ENCODE assay signal across 16 cellular contexts in the genomic region with DNA sequence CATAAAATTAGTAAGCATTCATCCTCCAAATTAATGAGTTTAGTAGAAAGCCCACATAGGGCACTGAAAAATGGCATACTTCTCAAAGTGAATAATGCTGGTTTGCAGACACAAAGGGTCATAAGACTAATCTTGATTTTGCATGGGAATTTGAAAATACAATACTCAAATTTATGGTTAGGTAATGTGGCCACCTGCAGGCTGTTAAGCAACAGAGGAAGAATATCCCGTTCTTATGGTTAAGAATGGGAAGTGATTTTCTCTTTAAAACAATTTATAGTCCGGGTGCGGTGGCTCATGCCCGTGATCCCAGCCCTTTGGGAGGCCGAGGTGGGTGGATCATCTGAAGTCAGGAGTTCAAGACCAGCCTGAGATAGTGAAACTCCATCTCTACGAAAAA. TPM values are rescaled to one million over a fixed set of nuclear protein-coding genes. Genes with fewer than 3 reads are reported as not detected.
DNase-seq lines count a peak whose midpoint lies in the region; ATAC-seq and TF ChIP-seq lines count a peak whose summit lies in the region.
"Had no signal": no experiment of that assay in that cellular context is flagged by ENCODE, and none has a peak within 500 bp of the region (broad histone marks: within the 10 kb centered on the region; RNA-seq: fewer than 3 reads in every experiment).

No MANE protein-coding gene starts in this region.

- H3K27me3 ChIP-seq in breast epithelium (no peaks in the 10 kb centered on the region), trophoblast cell (ENCODE audit: insufficient read depth, low read length) (no peaks in the 10 kb centered on the region), Karpas-422 (ENCODE audit: low read length) (no peaks in the 10 kb centered on the region)
- H3K27me3 ChIP-seq: transverse colon had no signal

- no peaks in the 10 kb centered on the region for H4K20me1 ChIP-seq in Karpas-422 (ENCODE audit: insufficient read depth, low read depth, low read length)

- no CpG with 5 or more reads among the region's 6 CpGs for WGBS in trophoblast cell (ENCODE audit: extremely low coverage, insufficient coverage, insufficient read length)

- H3K27ac ChIP-seq in breast epithelium: no peak overlapping the region
- H3K27ac ChIP-seq in trophoblast cell (ENCODE audit: low read depth, low read length): no peak overlapping the region
- H3K27ac ChIP-seq in Karpas-422 (ENCODE audit: low read length): no peak overlapping the region
- H3K27ac ChIP-seq: psoas muscle, transverse colon had no signal

- TF ChIP-seq CTCF in MCF 10A (IDR thresholded peaks at IDR 0.05; ENCODE audit: unreplicated experiment) (peak; percentile 26), breast epithelium (IDR thresholded peaks at IDR 0.05) (no peak), choroid plexus epithelial cell (conservative IDR thresholded peaks at IDR 0.05; ENCODE audit: low read depth, low read length) (peak; percentile 32)

- CTCF ChIA-PET in MCF 10A (lab: Yijun Ruan, JAX): interaction anchor here (0.7 to 4.3 kb wide), 5 partner anchors 10 to 615 kb away, joined by 3 to 39 read pairs (median 4); no protein-coding TSS in a partner anchor

- no TSS peak for BruUV-seq in MCF 10A (replicated peaks; lab: Mats Ljungman, UMichigan)

- POLR2A ChIA-PET in MCF 10A (lab: Yijun Ruan, JAX): no interaction called here

- no peak overlapping the region for H3K4me2 ChIP-seq in trophoblast cell (ENCODE audit: low read length)
- H3K4me2 ChIP-seq in Karpas-422 (ENCODE audit: low read depth, low read length, poor library complexity, severe bottlenecking): no peak overlapping the region

- peak; percentile 26 for DNase-seq in MCF 10A (ENCODE audit: unreplicated experiment)
- DNase-seq in breast epithelium (ENCODE audit: low spot score in 2 of 2): no peak
- peak; percentile 48 for DNase-seq in NCI-H748 treated with DMSO at 0.1 percent for 48 hours (lab: John Stamatoyannopoulos, UW)
- peak; percentile 40 for DNase-seq in choroid plexus epithelial cell (ENCODE audit: low read depth)
- peak in 1 of 2 donors; percentile 26 for DNase-seq in trophoblast cell
- no peak for DNase-seq in Karpas-422
- no peak for DNase-seq in OCI-M2 (lab: John Stamatoyannopoulos, UW; ENCODE audit: unreplicated experiment)
- DNase-seq: activated T-cell treated with anti-CD3 and anti-CD28 coated beads, Interleukin-2, amount 50 U/mL, for 24 hours; DMS 273 treated with DMSO at 0.1 percent for 48 hours; foreskin melanocyte; KG1; NCI-H2029; psoas muscle; transverse colon had no signal

- no peak for TF ChIP-seq POLR2A in breast epithelium (IDR thresholded peaks at IDR 0.05)

- no peak overlapping the region for H2BK120ac ChIP-seq in trophoblast cell (ENCODE audit: insufficient read depth, low read length, poor library complexity)

- H3K27me3 Mint-ChIP-seq in MCF 10A (ENCODE audit: insufficient read depth, unreplicated experiment): peaks cover 44% of the 10 kb centered on the region
- H3K27me3 Mint-ChIP-seq: activated T-cell treated with anti-CD3 and anti-CD28 coated beads, Interleukin-2, amount 50 U/mL, for 24 hours; dendritic cell treated with granulocyte-macrophage colony-stimulating factor and Interleukin-4, amounts not matched to agents 40 ng/mL and 50 ng/mL, for 4 days had no signal

- H2BK12ac ChIP-seq in trophoblast cell (ENCODE audit: low read length): peak overlapping the region; percentile 64

- no peak for ATAC-seq in GM21576 (IDR thresholded peaks at IDR 0.05; ENCODE audit: unreplicated experiment)
- ATAC-seq: psoas muscle had no signal

- no peaks in the 10 kb centered on the region for H3K9me3 ChIP-seq in breast epithelium
- no peaks in the 10 kb centered on the region for H3K9me3 ChIP-seq in trophoblast cell (ENCODE audit: insufficient read depth, low read depth, low read length)
- no peaks in the 10 kb centered on the region for H3K9me3 ChIP-seq in Karpas-422 (ENCODE audit: low read length)
- H3K9me3 ChIP-seq: psoas muscle, transverse colon had no signal

- no peak overlapping the region for H4K8ac ChIP-seq in trophoblast cell (ENCODE audit: low read depth, low read length)

- no peaks in the 10 kb centered on the region for H3K9me3 Mint-ChIP-seq in MCF 10A (ENCODE audit: unreplicated experiment)
- H3K9me3 Mint-ChIP-seq: activated T-cell treated with anti-CD3 and anti-CD28 coated beads, Interleukin-2, amount 50 U/mL, for 24 hours had no signal

- no peaks in the 10 kb centered on the region for H3K79me2 ChIP-seq in trophoblast cell (ENCODE audit: control insufficient read depth, insufficient read depth, low read length, poor library complexity)
- H3K79me2 ChIP-seq in Karpas-422 (ENCODE audit: low read length): no peaks in the 10 kb centered on the region

- H3K4me3 Mint-ChIP-seq in MCF 10A (ENCODE audit: unreplicated experiment): no peak overlapping the region
- H3K4me3 Mint-ChIP-seq: activated T-cell treated with anti-CD3 and anti-CD28 coated beads, Interleukin-2, amount 50 U/mL, for 24 hours; dendritic cell treated with granulocyte-macrophage colony-stimulating factor and Interleukin-4, amounts not matched to agents 40 ng/mL and 50 ng/mL, for 4 days had no signal

- H2BK5ac ChIP-seq in trophoblast cell (ENCODE audit: low read depth, low read length, poor library complexity): no peak overlapping the region

- no peak overlapping the region for H2AK5ac ChIP-seq in trophoblast cell (ENCODE audit: low read length)

- no peaks in the 10 kb centered on the region for H3K9me2 ChIP-seq in Karpas-422 (replicated peaks; ENCODE audit: insufficient read depth, low read length)

- H3K9ac ChIP-seq in trophoblast cell (ENCODE audit: low read length): no peak overlapping the region
- H3K9ac ChIP-seq in Karpas-422 (ENCODE audit: low read length): no peak overlapping the region

- H3K36me3 ChIP-seq in breast epithelium (no peaks in the 10 kb centered on the region), trophoblast cell (ENCODE audit: control insufficient read depth in 1 of 2, insufficient read depth in 2 of 2, low read length in 2 of 2) (no peaks in the 10 kb centered on the region), Karpas-422 (ENCODE audit: insufficient read depth, low read length) (no peaks in the 10 kb centered on the region)
- H3K36me3 ChIP-seq: transverse colon had no signal

- no peak overlapping the region for H3K4ac ChIP-seq in trophoblast cell (ENCODE audit: low read depth, low read length)

- intact Hi-C loops in MCF 10A (cut with micrococcal nuclease): loop anchor here (1.0 to 10.0 kb wide), 4 partner anchors 173 to 616 kb away; no protein-coding TSS in a partner anchor
- intact Hi-C loops in breast epithelium (cut with DNase I; ENCODE audit: low total_unique reads): no loop called here

- H3K23ac ChIP-seq in trophoblast cell (ENCODE audit: low read length): no peak overlapping the region

- no peak overlapping the region for H4K12ac ChIP-seq in trophoblast cell (ENCODE audit: low read depth, low read length)

- H3K36me3 Mint-ChIP-seq in MCF 10A (ENCODE audit: insufficient read depth, unreplicated experiment): no peaks in the 10 kb centered on the region

- H3K4me1 ChIP-seq in breast epithelium (no peaks in the 10 kb centered on the region), trophoblast cell (ENCODE audit: control insufficient read depth in 1 of 2, insufficient read depth in 2 of 2, low read length in 2 of 2) (no peaks in the 10 kb centered on the region), Karpas-422 (ENCODE audit: low read length) (no peaks in the 10 kb centered on the region)
- H3K4me1 ChIP-seq: psoas muscle, transverse colon had no signal

- H3K27ac Mint-ChIP-seq in MCF 10A (ENCODE audit: low read depth, unreplicated experiment): no peak overlapping the region
- H3K27ac Mint-ChIP-seq: activated T-cell treated with anti-CD3 and anti-CD28 coated beads, Interleukin-2, amount 50 U/mL, for 24 hours; dendritic cell treated with granulocyte-macrophage colony-stimulating factor and Interleukin-4, amounts not matched to agents 40 ng/mL and 50 ng/mL, for 4 days had no signal

- no peak overlapping the region for H3K14ac ChIP-seq in trophoblast cell (ENCODE audit: low read length)

- H4K91ac ChIP-seq in trophoblast cell (ENCODE audit: low read depth, low read length): no peak overlapping the region

- H3K4me3 ChIP-seq in breast epithelium (no peak overlapping the region), choroid plexus epithelial cell (ENCODE audit: low read depth, low read length) (no peak overlapping the region), trophoblast cell (ENCODE audit: low read depth, low read length) (no peak overlapping the region), Karpas-422 (ENCODE audit: low read length) (no peak overlapping the region)
- H3K4me3 ChIP-seq: psoas muscle, transverse colon had no signal

- H3K4me1 Mint-ChIP-seq in MCF 10A (ENCODE audit: insufficient read depth, unreplicated experiment): no peaks in the 10 kb centered on the region

- no peaks in the 10 kb centered on the region for H3K79me1 ChIP-seq in trophoblast cell (ENCODE audit: low read length)

- H2AFZ ChIP-seq in trophoblast cell (ENCODE audit: insufficient read depth, low read length, poor library complexity): no peak overlapping the region
- H2AFZ ChIP-seq in Karpas-422 (ENCODE audit: low read length): no peak overlapping the region

- no peak overlapping the region for H3K18ac ChIP-seq in trophoblast cell (ENCODE audit: low read length)

RNA-seq across cellular contexts. Expression of a gene that starts 9.4 kb away (rescaled TPM):
- total RNA-seq in MCF 10A (2022) (not detected in 2 replicates), breast epithelium (1 to 10 TPM; 2.0 to 6.6 (median 3.8) TPM)
- 2.1 and 2.5 TPM in 2 replicates for polyA plus RNA-seq in trophoblast cell (2013)
- total RNA-seq in Karpas-422 (2014; rRNA removed; shearing (Covaris generic); ENCODE audit: low replicate concordance): not detected in 2 replicates

Comparison
In these comparisons a context has a peak if more than half of its experiments do, and no peak if none do; other contexts are left out.
1. DNase-seq: peak in MCF 10A (single experiment), NCI-H748 treated with DMSO at 0.1 percent for 48 hours (single experiment) and choroid plexus epithelial cell (single experiment); none in breast epithelium (0 of 2), Karpas-422 (single experiment) and OCI-M2 (single experiment).
2. CTCF ChIP-seq: peak in MCF 10A (single experiment) and choroid plexus epithelial cell (single experiment); none in breast epithelium (0 of 3).